ENCODE assay signal across 15 cellular contexts in the genomic region with DNA sequence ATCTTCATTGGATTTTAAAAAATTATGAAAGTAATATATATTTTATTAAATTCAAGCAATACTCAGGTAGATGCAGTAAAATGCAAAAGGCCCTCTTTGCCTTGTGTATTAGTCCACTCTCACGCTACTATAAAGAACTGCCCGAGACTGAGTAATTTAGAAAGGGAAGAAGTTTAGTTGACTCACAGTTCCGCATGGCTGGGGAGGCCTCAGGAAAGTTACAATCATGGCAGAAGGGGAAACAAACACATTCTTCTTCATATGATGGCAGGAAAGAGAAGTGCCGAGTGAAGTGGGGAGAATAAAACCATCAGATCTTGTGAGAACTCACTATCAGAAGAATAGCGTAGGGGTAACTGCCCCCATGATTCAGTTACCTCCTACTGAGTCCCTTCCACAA. TPM values are rescaled to one million over a fixed set of nuclear protein-coding genes. Genes with fewer than 3 reads are reported as not detected.
A peak's percentile ranks its signal among the peaks of the same experiment; 100 is the strongest.
DNase-seq lines count a peak whose midpoint lies in the region; ATAC-seq lines count a peak whose summit lies in the region.
"Had no signal": no experiment of that assay in that cellular context is flagged by ENCODE, and none has a peak within 500 bp of the region (broad histone marks: within the 10 kb centered on the region; RNA-seq: fewer than 3 reads in every experiment).

No MANE protein-coding gene starts in this region.

- H3K4me1 ChIP-seq in naive thymus-derived CD4-positive, alpha-beta T cell (ENCODE audit: control insufficient read depth in 2 of 2, insufficient read depth in 2 of 2, low read length in 2 of 2): no peaks in the 10 kb centered on the region
- H3K4me1 ChIP-seq: upper lobe of left lung had no signal

- H3K27me3 Mint-ChIP-seq in stimulated activated naive B cell treated with anti-CD40 and anti-IgM and Interleukin-4, amounts not matched to agents 10 μg/mL and 1 μg/mL and 100 μg/mL, for 72 hours: no peaks in the 10 kb centered on the region
- peaks cover 10 to 36% (median 13%) of the 10 kb centered on the region in 5 donors for H3K27me3 Mint-ChIP-seq in naive thymus-derived CD4-positive, alpha-beta T cell

- no peaks in the 10 kb centered on the region for H3K36me3 ChIP-seq in naive thymus-derived CD4-positive, alpha-beta T cell (ENCODE audit: control insufficient read depth in 2 of 3, insufficient read depth in 3 of 3, low read length in 3 of 3)
- H3K36me3 ChIP-seq: upper lobe of left lung had no signal

- H3K27ac Mint-ChIP-seq in stimulated activated naive B cell treated with anti-CD40 and anti-IgM and Interleukin-4, amounts not matched to agents 10 μg/mL and 1 μg/mL and 100 μg/mL, for 72 hours: peak overlapping the region; percentile 14
- no peak overlapping the region for H3K27ac Mint-ChIP-seq in naive thymus-derived CD4-positive, alpha-beta T cell
- H3K27ac Mint-ChIP-seq: natural killer cell had no signal

- H3K27me3 ChIP-seq in naive thymus-derived CD4-positive, alpha-beta T cell (ENCODE audit: control insufficient read depth in 2 of 2, insufficient read depth in 2 of 2, low read length in 2 of 2): no peaks in the 10 kb centered on the region
- H3K27me3 ChIP-seq: upper lobe of left lung had no signal

- H3K9me3 Mint-ChIP-seq in stimulated activated naive B cell treated with anti-CD40 and anti-IgM and Interleukin-4, amounts not matched to agents 10 μg/mL and 1 μg/mL and 100 μg/mL, for 72 hours: no peaks in the 10 kb centered on the region
- H3K9me3 Mint-ChIP-seq in naive thymus-derived CD4-positive, alpha-beta T cell: peaks cover 0 to 12% (median 3%) of the 10 kb centered on the region in 11 donors
- H3K9me3 Mint-ChIP-seq: natural killer cell had no signal

- peak; percentile 47 for ATAC-seq in HG02798 (IDR thresholded peaks at IDR 0.05; ENCODE audit: poor library complexity, unreplicated experiment)
- ATAC-seq in stimulated activated naive B cell treated with anti-CD40 and anti-IgM and Interleukin-4, amounts not matched to agents 10 μg/mL and 1 μg/mL and 100 μg/mL, for 72 hours (replicated peaks): peak; percentile 60 to 70
- no peak for ATAC-seq in naive thymus-derived CD4-positive, alpha-beta T cell
- ATAC-seq: natural killer cell had no signal

- H3K4me3 ChIP-seq in naive thymus-derived CD4-positive, alpha-beta T cell (ENCODE audit: low read length): no peak overlapping the region
- H3K4me3 ChIP-seq: smooth muscle cell, upper lobe of left lung had no signal

- DNase-seq in SIG-M5 treated with dmso at 0.1 percent for 504 hours (lab: John Stamatoyannopoulos, UW; ENCODE audit: unreplicated experiment): peak; percentile 38
- no peak for DNase-seq in SIG-M5 (lab: John Stamatoyannopoulos, UW)
- peak; percentile 46 to 71 for DNase-seq in NOMO-1 (lab: John Stamatoyannopoulos, UW; ENCODE audit: unreplicated experiment in 2 of 2)
- DNase-seq in stimulated activated naive B cell treated with anti-CD40 and anti-IgM and Interleukin-4, amounts not matched to agents 10 μg/mL and 1 μg/mL and 100 μg/mL, for 72 hours: peak; percentile 33
- no peak for DNase-seq in activated CD8-positive, alpha-beta memory T cell treated with anti-CD3 and anti-CD28 coated beads, Interleukin-2, amount 50 U/mL, for 4 hours
- no peak for DNase-seq in naive thymus-derived CD4-positive, alpha-beta T cell
- DNase-seq in NCI-H187 (lab: John Stamatoyannopoulos, UW): no peak
- DNase-seq: H7, natural killer cell, NCI-H2227 treated with DMSO at 0.1 percent for 48 hours, upper lobe of left lung had no signal

- H3K9me3 ChIP-seq in naive thymus-derived CD4-positive, alpha-beta T cell (ENCODE audit: control insufficient read depth in 2 of 3, low read length in 3 of 3): no peaks in the 10 kb centered on the region

- intact Hi-C loops in naive thymus-derived CD4-positive, alpha-beta T cell (cut with micrococcal nuclease): no loop called here

- peaks cover 25 to 33% of the 10 kb centered on the region in 2 donors for H3K4me1 Mint-ChIP-seq in stimulated activated naive B cell treated with anti-CD40 and anti-IgM and Interleukin-4, amounts not matched to agents 10 μg/mL and 1 μg/mL and 100 μg/mL, for 72 hours
- H3K4me1 Mint-ChIP-seq in naive thymus-derived CD4-positive, alpha-beta T cell: no peaks in the 10 kb centered on the region
- H3K4me1 Mint-ChIP-seq: natural killer cell had no signal

- peak overlapping the region in 1 of 2 donors; percentile 35 for H3K4me3 Mint-ChIP-seq in stimulated activated naive B cell treated with anti-CD40 and anti-IgM and Interleukin-4, amounts not matched to agents 10 μg/mL and 1 μg/mL and 100 μg/mL, for 72 hours
- H3K4me3 Mint-ChIP-seq in naive thymus-derived CD4-positive, alpha-beta T cell: no peak overlapping the region
- H3K4me3 Mint-ChIP-seq: natural killer cell had no signal

- POLR2A ChIA-PET in naive thymus-derived CD4-positive, alpha-beta T cell (lab: Charles Lee): no interaction called here

- no peak overlapping the region for H3K27ac ChIP-seq in naive thymus-derived CD4-positive, alpha-beta T cell (ENCODE audit: low read depth, low read length)
- H3K27ac ChIP-seq: 22Rv1, RWPE1, upper lobe of left lung had no signal

- CTCF ChIA-PET in naive thymus-derived CD4-positive, alpha-beta T cell (lab: Charles Lee): no interaction called here

- no peaks in the 10 kb centered on the region for H3K36me3 Mint-ChIP-seq in stimulated activated naive B cell treated with anti-CD40 and anti-IgM and Interleukin-4, amounts not matched to agents 10 μg/mL and 1 μg/mL and 100 μg/mL, for 72 hours
- no peaks in the 10 kb centered on the region for H3K36me3 Mint-ChIP-seq in naive thymus-derived CD4-positive, alpha-beta T cell
- H3K36me3 Mint-ChIP-seq: natural killer cell had no signal

RNA-seq across cellular contexts. Expression of gene KIAA1549L, which starts 12.1 kb away (rescaled TPM):
- not detected for total RNA-seq in naive thymus-derived CD4-positive, alpha-beta T cell
- not detected for polyA plus RNA-seq in naive thymus-derived CD4-positive, alpha-beta T cell
- total RNA-seq: natural killer cell had no signal

Comparison
In these comparisons a context has a peak if more than half of its experiments do, and no peak if none do; other contexts are left out.
1. DNase-seq: peak in SIG-M5 treated with dmso at 0.1 percent for 504 hours (single experiment), NOMO-1 (2 of 2) and stimulated activated naive B cell treated with anti-CD40 and anti-IgM and Interleukin-4, amounts not matched to agents 10 μg/mL and 1 μg/mL and 100 μg/mL, for 72 hours (single experiment); none in SIG-M5 (single experiment), activated CD8-positive, alpha-beta memory T cell treated with anti-CD3 and anti-CD28 coated beads, Interleukin-2, amount 50 U/mL, for 4 hours (single experiment), naive thymus-derived CD4-positive, alpha-beta T cell (0 of 9) and NCI-H187 (0 of 2).